In genomic region chr6:12911387-12911960, GRCh38 we compare ENCODE assay signal across 9 cellular contexts.
DNase-seq lines count a peak whose midpoint lies in the region; ATAC-seq and TF ChIP-seq lines count a peak whose summit lies in the region.
"Had no signal": no experiment of that assay in that cellular context is flagged by ENCODE, and none has a peak within 500 bp of the region (broad histone marks: within the 10 kb centered on the region; RNA-seq: fewer than 3 reads in every experiment).

No MANE protein-coding gene starts in this region.

- H3K36me3 ChIP-seq in cardiac muscle cell (no peaks in the 10 kb centered on the region), neural cell (ENCODE audit: insufficient read depth, low read length) (no peaks in the 10 kb centered on the region)

- H2AFZ ChIP-seq in neural cell (ENCODE audit: low read depth, low read length): no peak overlapping the region

- peak; percentile 53 for TF ChIP-seq CTCF in cardiac muscle cell (IDR thresholded peaks at IDR 0.05; ENCODE audit: low read depth, low read length)
- peak; percentile 52 for TF ChIP-seq CTCF in choroid plexus epithelial cell (conservative IDR thresholded peaks at IDR 0.05; ENCODE audit: low read depth, low read length)
- TF ChIP-seq CTCF in neural cell (IDR thresholded peaks at IDR 0.05; ENCODE audit: poor library complexity, severe bottlenecking): peak; percentile 79

- peaks cover 6 to 10% of the 10 kb centered on the region in 2 donors for H3K4me1 Mint-ChIP-seq in stimulated activated naive B cell treated with anti-CD40 and anti-IgM and Interleukin-4, amounts not matched to agents 10 μg/mL and 1 μg/mL and 100 μg/mL, for 72 hours
- H3K4me1 Mint-ChIP-seq: activated naive CD4-positive, alpha-beta T cell treated with anti-CD3 and anti-CD28 coated beads, Interleukin-2, amount 50 U/mL, for 24 hours had no signal

- no peaks in the 10 kb centered on the region for H3K9me2 ChIP-seq in neural cell (ENCODE audit: insufficient read depth, low read length)

- TF ChIP-seq RAD21 in neural cell (conservative IDR thresholded peaks at IDR 0.05): peak; percentile 86

- H4K20me1 ChIP-seq in neural cell (ENCODE audit: insufficient read depth): no peaks in the 10 kb centered on the region

- DNase-seq in cardiac muscle cell (ENCODE audit: low read depth in 1 of 2, low spot score in 1 of 2) (peak; percentile 56 to 70), right cardiac atrium (no peak), NCI-H460 (ENCODE audit: extremely low read depth, low read depth) (peak; percentile 8), choroid plexus epithelial cell (ENCODE audit: low read depth) (peak; percentile 66), amniotic stem cell (lab: John Stamatoyannopoulos, UW) (no peak)
- no peak for DNase-seq in stimulated activated naive B cell treated with anti-CD40 and anti-IgM and Interleukin-4, amounts not matched to agents 10 μg/mL and 1 μg/mL and 100 μg/mL, for 72 hours
- no peak for DNase-seq in activated CD4-positive, alpha-beta T cell treated with anti-CD3 and anti-CD28 coated beads for 48 hours

- no peaks in the 10 kb centered on the region for H3K36me3 Mint-ChIP-seq in stimulated activated naive B cell treated with anti-CD40 and anti-IgM and Interleukin-4, amounts not matched to agents 10 μg/mL and 1 μg/mL and 100 μg/mL, for 72 hours
- H3K36me3 Mint-ChIP-seq: activated naive CD4-positive, alpha-beta T cell treated with anti-CD3 and anti-CD28 coated beads, Interleukin-2, amount 50 U/mL, for 24 hours had no signal

- H3K27ac ChIP-seq in cardiac muscle cell (no peak overlapping the region), right cardiac atrium (ENCODE audit: low read length) (no peak overlapping the region), neural cell (ENCODE audit: low read length) (no peak overlapping the region)

- H3K4me1 ChIP-seq in cardiac muscle cell (ENCODE audit: low read depth): peaks cover 11% of the 10 kb centered on the region
- no peaks in the 10 kb centered on the region for H3K4me1 ChIP-seq in right cardiac atrium (ENCODE audit: control insufficient read depth, insufficient read depth, low read length)

- H3K27ac Mint-ChIP-seq in stimulated activated naive B cell treated with anti-CD40 and anti-IgM and Interleukin-4, amounts not matched to agents 10 μg/mL and 1 μg/mL and 100 μg/mL, for 72 hours: no peak overlapping the region
- H3K27ac Mint-ChIP-seq: activated naive CD4-positive, alpha-beta T cell treated with anti-CD3 and anti-CD28 coated beads, Interleukin-2, amount 50 U/mL, for 24 hours had no signal

- no peaks in the 10 kb centered on the region for H3K79me2 ChIP-seq in neural cell (replicated peaks; ENCODE audit: insufficient read depth, low read length)

- no peak overlapping the region for H3K4me2 ChIP-seq in neural cell (ENCODE audit: low read length)

- H3F3A ChIP-seq in neural cell (ENCODE audit: insufficient read depth, low read length, poor library complexity, severe bottlenecking): no peaks in the 10 kb centered on the region

- WGBS in right cardiac atrium: 21% methylated on average over 2 of the region's 2 CpGs

- no peak overlapping the region for H3K9ac ChIP-seq in neural cell (ENCODE audit: low read length)

- H3K4me3 Mint-ChIP-seq in stimulated activated naive B cell treated with anti-CD40 and anti-IgM and Interleukin-4, amounts not matched to agents 10 μg/mL and 1 μg/mL and 100 μg/mL, for 72 hours: no peak overlapping the region
- H3K4me3 Mint-ChIP-seq: activated naive CD4-positive, alpha-beta T cell treated with anti-CD3 and anti-CD28 coated beads, Interleukin-2, amount 50 U/mL, for 24 hours had no signal

- H3K9me3 ChIP-seq in cardiac muscle cell (ENCODE audit: low read depth) (no peaks in the 10 kb centered on the region), right cardiac atrium (ENCODE audit: control insufficient read depth, low read length) (no peaks in the 10 kb centered on the region), neural cell (ENCODE audit: low read length) (no peaks in the 10 kb centered on the region)

- peaks cover 0 to 6% of the 10 kb centered on the region in 2 donors for H3K27me3 Mint-ChIP-seq in stimulated activated naive B cell treated with anti-CD40 and anti-IgM and Interleukin-4, amounts not matched to agents 10 μg/mL and 1 μg/mL and 100 μg/mL, for 72 hours
- H3K27me3 Mint-ChIP-seq: activated naive CD4-positive, alpha-beta T cell treated with anti-CD3 and anti-CD28 coated beads, Interleukin-2, amount 50 U/mL, for 24 hours had no signal

- no peak overlapping the region for H3K4me3 ChIP-seq in cardiac muscle cell
- H3K4me3 ChIP-seq in right cardiac atrium (ENCODE audit: low read length): no peak overlapping the region
- no peak overlapping the region for H3K4me3 ChIP-seq in choroid plexus epithelial cell (ENCODE audit: low read depth, low read length)
- H3K4me3 ChIP-seq in neural cell (ENCODE audit: low read length): no peak overlapping the region

- no peak for ATAC-seq in right cardiac atrium
- no peak for ATAC-seq in stimulated activated naive B cell treated with anti-CD40 and anti-IgM and Interleukin-4, amounts not matched to agents 10 μg/mL and 1 μg/mL and 100 μg/mL, for 72 hours (replicated peaks)

- H3K9me3 Mint-ChIP-seq in stimulated activated naive B cell treated with anti-CD40 and anti-IgM and Interleukin-4, amounts not matched to agents 10 μg/mL and 1 μg/mL and 100 μg/mL, for 72 hours: no peaks in the 10 kb centered on the region
- H3K9me3 Mint-ChIP-seq: activated naive CD4-positive, alpha-beta T cell treated with anti-CD3 and anti-CD28 coated beads, Interleukin-2, amount 50 U/mL, for 24 hours had no signal

- H3K27me3 ChIP-seq in cardiac muscle cell (peaks cover 36% of the 10 kb centered on the region), right cardiac atrium (ENCODE audit: control insufficient read depth, insufficient read depth) (no peaks in the 10 kb centered on the region), neural cell (ENCODE audit: insufficient read depth, low read depth, low read length) (no peaks in the 10 kb centered on the region)

- TF ChIP-seq EP300 in neural cell (conservative IDR thresholded peaks at IDR 0.05; ENCODE audit: poor library complexity, severe bottlenecking): no peak

- intact Hi-C loops in right cardiac atrium (cut with DNase I): loop anchor here in 2 of 4 donors (5.0 to 10.0 kb wide), 2 partner anchors 413 to 421 kb away; partner anchors contain the start of gene TBC1D7 (in 1 of the 2)

TF ChIP-seq in neural cell, 6 proteins besides CTCF, POLR2A, EP300 and RAD21:
- peak; percentile 83 for TF ChIP-seq SMC3 (conservative IDR thresholded peaks at IDR 0.05; ENCODE audit: poor library complexity)
- no peak for TF ChIP-seq POLR2AphosphoS5 (IDR thresholded peaks at IDR 0.05)
- TF ChIP-seq REST (IDR thresholded peaks at IDR 0.05; ENCODE audit: borderline replicate concordance): no peak

Comparison
In these comparisons a context has a peak if more than half of its experiments do, and no peak if none do; other contexts are left out.
1. DNase-seq: peak in cardiac muscle cell (2 of 2), NCI-H460 (single experiment) and choroid plexus epithelial cell (single experiment); none in right cardiac atrium (0 of 3), stimulated activated naive B cell treated with anti-CD40 and anti-IgM and Interleukin-4, amounts not matched to agents 10 μg/mL and 1 μg/mL and 100 μg/mL, for 72 hours (single experiment), activated CD4-positive, alpha-beta T cell treated with anti-CD3 and anti-CD28 coated beads for 48 hours (single experiment) and amniotic stem cell (single experiment).
2. Peak in every context shown above with its lines, with median percentiles within 50 percentile points of each other: CTCF ChIP-seq.